8 cellular contexts compared by ENCODE assay signal in genomic region chr22:34105461-34106062, GRCh38.
A peak's percentile ranks its signal among the peaks of the same experiment; 100 is the strongest.
DNase-seq lines count a peak whose midpoint lies in the region; ATAC-seq, FAIRE-seq and TF ChIP-seq lines count a peak whose summit lies in the region.

No MANE protein-coding gene starts in this region.

- DNase-seq in A549 (ENCODE audit: low read depth in 1 of 2, low spot score in 1 of 2) (peak; percentile 2 to 26), GM19239 (ENCODE audit: insufficient read length, low spot score) (peak; percentile 8), esophagus muscularis mucosa (ENCODE audit: extremely low spot score) (peak; percentile 89), ovary (peak; percentile 9 to 57 (median 44)), glomerular visceral epithelial cell (ENCODE audit: extremely low spot score) (no peak), 8988T (no peak)

- no peaks in the 10 kb centered on the region for H4K20me1 ChIP-seq in OCI-LY1 (ENCODE audit: insufficient read depth, low read length)

- no peak overlapping the region for H3K4me3 ChIP-seq in A549
- no peak overlapping the region for H3K4me3 ChIP-seq in OCI-LY1 (ENCODE audit: low read depth, low read length, poor library complexity, severe bottlenecking)
- H3K4me3 ChIP-seq in esophagus muscularis mucosa = no peak overlapping the region
- no peak overlapping the region for H3K4me3 ChIP-seq in ovary

- no peaks in the 10 kb centered on the region for H3K79me2 ChIP-seq in OCI-LY1 (ENCODE audit: insufficient read depth, low read length)

- H3K4me1 ChIP-seq in A549 = no peaks in the 10 kb centered on the region
- H3K4me1 ChIP-seq in OCI-LY1 (ENCODE audit: insufficient read depth, low read length, severe bottlenecking) = no peaks in the 10 kb centered on the region
- H3K4me1 ChIP-seq in esophagus muscularis mucosa = peaks cover 0 to 7% (median 0%) of the 10 kb centered on the region in 4 donors
- no peaks in the 10 kb centered on the region for H3K4me1 ChIP-seq in ovary (ENCODE audit: insufficient read depth)

- H3K27me3 ChIP-seq in OCI-LY1 (ENCODE audit: insufficient read depth, low read length) = no peaks in the 10 kb centered on the region
- H3K27me3 ChIP-seq in esophagus muscularis mucosa = peaks cover 0 to 30% (median 0%) of the 10 kb centered on the region in 4 donors
- no peaks in the 10 kb centered on the region for H3K27me3 ChIP-seq in ovary

- TF ChIP-seq EP300 in A549 (IDR thresholded peaks at IDR 0.05) (no peak), esophagus muscularis mucosa (IDR thresholded peaks at IDR 0.05) (no peak), ovary (IDR thresholded peaks at IDR 0.05) (no peak)

- H3F3A ChIP-seq in OCI-LY1 (ENCODE audit: insufficient read depth, low read length) = no peaks in the 10 kb centered on the region

- WGBS in A549 (ENCODE audit: missing lambda C conversion rate) = 3% methylated on average over 10 of the region's 10 CpGs
- WGBS in esophagus muscularis mucosa = 11% methylated on average over 10 of the region's 10 CpGs
- WGBS in ovary, 3 donors = 5 to 9% (median 8%) methylated on average over 10 of the region's 10 CpGs

- H3K9me3 ChIP-seq in A549 (no peaks in the 10 kb centered on the region), OCI-LY1 (ENCODE audit: low read length) (no peaks in the 10 kb centered on the region), esophagus muscularis mucosa (no peaks in the 10 kb centered on the region), ovary (no peaks in the 10 kb centered on the region)

- intact Hi-C loops in esophagus muscularis mucosa (cut with DNase I) = loop anchor here (2.0 to 5.0 kb wide), 3 partner anchors 181 to 803 kb away; no protein-coding TSS in a partner anchor
- intact Hi-C loops in ovary (cut with DNase I) = loop anchor here in 2 of 4 donors (5.0 to 10.0 kb wide), 3 partner anchors 181 to 801 kb away; partner anchors contain the start of gene LARGE1 (in 2 of the 2)

- no peak for FAIRE-seq in A549 (lab: Jason Lieb, UNC)
- FAIRE-seq in GM19239 (lab: Jason Lieb, UNC) = peak; percentile 64

- no peaks in the 10 kb centered on the region for H3K9me2 ChIP-seq in OCI-LY1 (ENCODE audit: low read depth, low read length)

- TF ChIP-seq CTCF in A549 (IDR thresholded peaks at IDR 0.05) (no peak), OCI-LY1 (IDR thresholded peaks at IDR 0.05; ENCODE audit: low read length) (peak; percentile 66), esophagus muscularis mucosa (IDR thresholded peaks at IDR 0.05) (peak; percentile 68 to 80 (median 68)), ovary (IDR thresholded peaks at IDR 0.05) (peak in 1 of 3 donors; percentile 16)

- no peak overlapping the region for H3K9ac ChIP-seq in OCI-LY1 (ENCODE audit: low read length)

- H3K36me3 ChIP-seq in OCI-LY1 (ENCODE audit: insufficient read depth, low read length) (no peaks in the 10 kb centered on the region), esophagus muscularis mucosa (no peaks in the 10 kb centered on the region), ovary (no peaks in the 10 kb centered on the region)

- ATAC-seq in A549 (peak; percentile 59 to 72; a peak in 4 of 6 replicates), GM21723 (IDR thresholded peaks at IDR 0.05; ENCODE audit: unreplicated experiment) (no peak)

- H3K27ac ChIP-seq in A549 (no peak overlapping the region), OCI-LY1 (ENCODE audit: low read depth, low read length, poor library complexity, severe bottlenecking) (no peak overlapping the region), esophagus muscularis mucosa (replicated peaks in 1 of 4) (no peak overlapping the region), ovary (no peak overlapping the region)

- TF ChIP-seq RAD21 in A549 (conservative IDR thresholded peaks at IDR 0.05 in 1 of 2, IDR thresholded peaks at IDR 0.05 in 1 of 2) = peak in 1 of 2 experiments; percentile 34; a peak in 2 of 5 replicates

- CTCF ChIA-PET in A549 (lab: Yijun Ruan, JAX) = interaction anchor here (0.6 to 1.2 kb wide), 4 partner anchors 25 to 519 kb away, joined by 3 to 6 read pairs (median 4); no protein-coding TSS in a partner anchor

- TF ChIP-seq POLR2A in A549 (IDR thresholded peaks at IDR 0.05; ENCODE audit: low read length) = no peak
- TF ChIP-seq POLR2A in esophagus muscularis mucosa (IDR thresholded peaks at IDR 0.05; ENCODE audit: low read depth) = no peak
- TF ChIP-seq POLR2A in ovary (IDR thresholded peaks at IDR 0.05) = no peak

- POLR2A ChIA-PET in A549 (lab: Yijun Ruan, JAX) = no interaction called here

- H2AFZ ChIP-seq in OCI-LY1 (ENCODE audit: low read length) = no peak overlapping the region

- H3K4me2 ChIP-seq in A549 (no peak overlapping the region), OCI-LY1 (ENCODE audit: low read length) (no peak overlapping the region)

TF ChIP-seq in A549, 52 proteins besides CTCF, POLR2A, EP300 and RAD21:
- TF ChIP-seq NFE2L2 (conservative IDR thresholded peaks at IDR 0.05; ENCODE audit: low read length) = no peak
- TF ChIP-seq SMC3 (IDR thresholded peaks at IDR 0.05) = 0 out of 3 replicates have a peak, but pooled peaks have one; percentile 7
- no peak for TF ChIP-seq CBX2 (IDR thresholded peaks at IDR 0.05; ENCODE audit: borderline replicate concordance, low read depth)

Comparison
In these comparisons a context has a peak if more than half of its experiments do, and no peak if none do; other contexts are left out.
1. DNase-seq: peak in A549 (2 of 2), GM19239 (single experiment), esophagus muscularis mucosa (single experiment) and ovary (5 of 5); none in glomerular visceral epithelial cell (single experiment) and 8988T (single experiment).